Comparison of ENCODE assay signal across 1 cellular context in the genomic region with DNA sequence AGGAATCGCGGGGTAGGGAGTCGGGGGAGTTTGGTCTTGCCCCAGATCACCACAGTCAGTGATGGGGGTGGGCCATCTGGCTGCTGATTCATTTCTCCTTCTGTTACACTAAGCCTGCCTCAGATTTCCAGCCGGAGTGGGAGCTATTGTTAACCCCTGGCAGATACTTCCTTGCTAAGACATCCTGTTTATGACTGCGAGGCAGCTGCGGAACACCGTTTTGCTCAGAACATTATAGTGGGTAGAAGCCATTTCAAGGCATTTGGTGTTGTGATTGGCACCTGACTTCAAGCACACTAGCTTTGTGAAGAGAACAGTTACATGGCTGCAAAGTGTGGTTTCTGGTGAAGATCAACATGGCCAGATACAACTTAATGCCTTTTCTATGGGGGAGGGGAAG.
A peak's percentile ranks its signal among the peaks of the same experiment; 100 is the strongest.
TF ChIP-seq lines count a peak whose summit lies in the region.

No MANE protein-coding gene starts in this region.

TF ChIP-seq in K562, 482 proteins besides CTCF, POLR2A, EP300 and RAD21 (continued from another document and continues in another):
- TF ChIP-seq, protein P1, sequence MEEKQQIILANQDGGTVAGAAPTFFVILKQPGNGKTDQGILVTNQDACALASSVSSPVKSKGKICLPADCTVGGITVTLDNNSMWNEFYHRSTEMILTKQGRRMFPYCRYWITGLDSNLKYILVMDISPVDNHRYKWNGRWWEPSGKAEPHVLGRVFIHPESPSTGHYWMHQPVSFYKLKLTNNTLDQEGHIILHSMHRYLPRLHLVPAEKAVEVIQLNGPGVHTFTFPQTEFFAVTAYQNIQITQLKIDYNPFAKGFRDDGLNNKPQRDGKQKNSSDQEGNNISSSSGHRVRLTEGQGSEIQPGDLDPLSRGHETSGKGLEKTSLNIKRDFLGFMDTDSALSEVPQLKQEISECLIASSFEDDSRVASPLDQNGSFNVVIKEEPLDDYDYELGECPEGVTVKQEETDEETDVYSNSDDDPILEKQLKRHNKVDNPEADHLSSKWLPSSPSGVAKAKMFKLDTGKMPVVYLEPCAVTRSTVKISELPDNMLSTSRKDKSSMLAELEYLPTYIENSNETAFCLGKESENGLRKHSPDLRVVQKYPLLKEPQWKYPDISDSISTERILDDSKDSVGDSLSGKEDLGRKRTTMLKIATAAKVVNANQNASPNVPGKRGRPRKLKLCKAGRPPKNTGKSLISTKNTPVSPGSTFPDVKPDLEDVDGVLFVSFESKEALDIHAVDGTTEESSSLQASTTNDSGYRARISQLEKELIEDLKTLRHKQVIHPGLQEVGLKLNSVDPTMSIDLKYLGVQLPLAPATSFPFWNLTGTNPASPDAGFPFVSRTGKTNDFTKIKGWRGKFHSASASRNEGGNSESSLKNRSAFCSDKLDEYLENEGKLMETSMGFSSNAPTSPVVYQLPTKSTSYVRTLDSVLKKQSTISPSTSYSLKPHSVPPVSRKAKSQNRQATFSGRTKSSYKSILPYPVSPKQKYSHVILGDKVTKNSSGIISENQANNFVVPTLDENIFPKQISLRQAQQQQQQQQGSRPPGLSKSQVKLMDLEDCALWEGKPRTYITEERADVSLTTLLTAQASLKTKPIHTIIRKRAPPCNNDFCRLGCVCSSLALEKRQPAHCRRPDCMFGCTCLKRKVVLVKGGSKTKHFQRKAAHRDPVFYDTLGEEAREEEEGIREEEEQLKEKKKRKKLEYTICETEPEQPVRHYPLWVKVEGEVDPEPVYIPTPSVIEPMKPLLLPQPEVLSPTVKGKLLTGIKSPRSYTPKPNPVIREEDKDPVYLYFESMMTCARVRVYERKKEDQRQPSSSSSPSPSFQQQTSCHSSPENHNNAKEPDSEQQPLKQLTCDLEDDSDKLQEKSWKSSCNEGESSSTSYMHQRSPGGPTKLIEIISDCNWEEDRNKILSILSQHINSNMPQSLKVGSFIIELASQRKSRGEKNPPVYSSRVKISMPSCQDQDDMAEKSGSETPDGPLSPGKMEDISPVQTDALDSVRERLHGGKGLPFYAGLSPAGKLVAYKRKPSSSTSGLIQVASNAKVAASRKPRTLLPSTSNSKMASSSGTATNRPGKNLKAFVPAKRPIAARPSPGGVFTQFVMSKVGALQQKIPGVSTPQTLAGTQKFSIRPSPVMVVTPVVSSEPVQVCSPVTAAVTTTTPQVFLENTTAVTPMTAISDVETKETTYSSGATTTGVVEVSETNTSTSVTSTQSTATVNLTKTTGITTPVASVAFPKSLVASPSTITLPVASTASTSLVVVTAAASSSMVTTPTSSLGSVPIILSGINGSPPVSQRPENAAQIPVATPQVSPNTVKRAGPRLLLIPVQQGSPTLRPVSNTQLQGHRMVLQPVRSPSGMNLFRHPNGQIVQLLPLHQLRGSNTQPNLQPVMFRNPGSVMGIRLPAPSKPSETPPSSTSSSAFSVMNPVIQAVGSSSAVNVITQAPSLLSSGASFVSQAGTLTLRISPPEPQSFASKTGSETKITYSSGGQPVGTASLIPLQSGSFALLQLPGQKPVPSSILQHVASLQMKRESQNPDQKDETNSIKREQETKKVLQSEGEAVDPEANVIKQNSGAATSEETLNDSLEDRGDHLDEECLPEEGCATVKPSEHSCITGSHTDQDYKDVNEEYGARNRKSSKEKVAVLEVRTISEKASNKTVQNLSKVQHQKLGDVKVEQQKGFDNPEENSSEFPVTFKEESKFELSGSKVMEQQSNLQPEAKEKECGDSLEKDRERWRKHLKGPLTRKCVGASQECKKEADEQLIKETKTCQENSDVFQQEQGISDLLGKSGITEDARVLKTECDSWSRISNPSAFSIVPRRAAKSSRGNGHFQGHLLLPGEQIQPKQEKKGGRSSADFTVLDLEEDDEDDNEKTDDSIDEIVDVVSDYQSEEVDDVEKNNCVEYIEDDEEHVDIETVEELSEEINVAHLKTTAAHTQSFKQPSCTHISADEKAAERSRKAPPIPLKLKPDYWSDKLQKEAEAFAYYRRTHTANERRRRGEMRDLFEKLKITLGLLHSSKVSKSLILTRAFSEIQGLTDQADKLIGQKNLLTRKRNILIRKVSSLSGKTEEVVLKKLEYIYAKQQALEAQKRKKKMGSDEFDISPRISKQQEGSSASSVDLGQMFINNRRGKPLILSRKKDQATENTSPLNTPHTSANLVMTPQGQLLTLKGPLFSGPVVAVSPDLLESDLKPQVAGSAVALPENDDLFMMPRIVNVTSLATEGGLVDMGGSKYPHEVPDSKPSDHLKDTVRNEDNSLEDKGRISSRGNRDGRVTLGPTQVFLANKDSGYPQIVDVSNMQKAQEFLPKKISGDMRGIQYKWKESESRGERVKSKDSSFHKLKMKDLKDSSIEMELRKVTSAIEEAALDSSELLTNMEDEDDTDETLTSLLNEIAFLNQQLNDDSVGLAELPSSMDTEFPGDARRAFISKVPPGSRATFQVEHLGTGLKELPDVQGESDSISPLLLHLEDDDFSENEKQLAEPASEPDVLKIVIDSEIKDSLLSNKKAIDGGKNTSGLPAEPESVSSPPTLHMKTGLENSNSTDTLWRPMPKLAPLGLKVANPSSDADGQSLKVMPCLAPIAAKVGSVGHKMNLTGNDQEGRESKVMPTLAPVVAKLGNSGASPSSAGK (IDR thresholded peaks at IDR 0.05): peak; percentile 70
- peak; percentile 24; the same call in 1 of the 2 replicates for TF ChIP-seq CREM (IDR thresholded peaks at IDR 0.05; ENCODE audit: low read depth)
- TF ChIP-seq MAFG (tag; conservative IDR thresholded peaks at IDR 0.05): no peak
- peak in 1 of 3 experiments; percentile 8 for TF ChIP-seq YY1 (IDR thresholded peaks at IDR 0.05; ENCODE audit: borderline replicate concordance in 1 of 3, control insufficient read depth in 1 of 3, extremely low read depth in 1 of 3, insufficient read depth in 3 of 3, insufficient read length in 1 of 3, insufficient replicate concordance in 2 of 3, low read depth in 1 of 3, low read length in 2 of 3)
- TF ChIP-seq, protein P2, sequence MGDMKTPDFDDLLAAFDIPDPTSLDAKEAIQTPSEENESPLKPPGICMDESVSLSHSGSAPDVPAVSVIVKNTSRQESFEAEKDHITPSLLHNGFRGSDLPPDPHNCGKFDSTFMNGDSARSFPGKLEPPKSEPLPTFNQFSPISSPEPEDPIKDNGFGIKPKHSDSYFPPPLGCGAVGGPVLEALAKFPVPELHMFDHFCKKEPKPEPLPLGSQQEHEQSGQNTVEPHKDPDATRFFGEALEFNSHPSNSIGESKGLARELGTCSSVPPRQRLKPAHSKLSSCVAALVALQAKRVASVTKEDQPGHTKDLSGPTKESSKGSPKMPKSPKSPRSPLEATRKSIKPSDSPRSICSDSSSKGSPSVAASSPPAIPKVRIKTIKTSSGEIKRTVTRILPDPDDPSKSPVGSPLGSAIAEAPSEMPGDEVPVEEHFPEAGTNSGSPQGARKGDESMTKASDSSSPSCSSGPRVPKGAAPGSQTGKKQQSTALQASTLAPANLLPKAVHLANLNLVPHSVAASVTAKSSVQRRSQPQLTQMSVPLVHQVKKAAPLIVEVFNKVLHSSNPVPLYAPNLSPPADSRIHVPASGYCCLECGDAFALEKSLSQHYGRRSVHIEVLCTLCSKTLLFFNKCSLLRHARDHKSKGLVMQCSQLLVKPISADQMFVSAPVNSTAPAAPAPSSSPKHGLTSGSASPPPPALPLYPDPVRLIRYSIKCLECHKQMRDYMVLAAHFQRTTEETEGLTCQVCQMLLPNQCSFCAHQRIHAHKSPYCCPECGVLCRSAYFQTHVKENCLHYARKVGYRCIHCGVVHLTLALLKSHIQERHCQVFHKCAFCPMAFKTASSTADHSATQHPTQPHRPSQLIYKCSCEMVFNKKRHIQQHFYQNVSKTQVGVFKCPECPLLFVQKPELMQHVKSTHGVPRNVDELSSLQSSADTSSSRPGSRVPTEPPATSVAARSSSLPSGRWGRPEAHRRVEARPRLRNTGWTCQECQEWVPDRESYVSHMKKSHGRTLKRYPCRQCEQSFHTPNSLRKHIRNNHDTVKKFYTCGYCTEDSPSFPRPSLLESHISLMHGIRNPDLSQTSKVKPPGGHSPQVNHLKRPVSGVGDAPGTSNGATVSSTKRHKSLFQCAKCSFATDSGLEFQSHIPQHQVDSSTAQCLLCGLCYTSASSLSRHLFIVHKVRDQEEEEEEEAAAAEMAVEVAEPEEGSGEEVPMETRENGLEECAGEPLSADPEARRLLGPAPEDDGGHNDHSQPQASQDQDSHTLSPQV (IDR thresholded peaks at IDR 0.05): peak; percentile 71
- TF ChIP-seq CREB3 (tag; conservative IDR thresholded peaks at IDR 0.05; ENCODE audit: low read depth): 0 out of 2 replicates have a peak, but pooled peaks have one; percentile 57
- TF ChIP-seq RCOR1 (IDR thresholded peaks at IDR 0.05; ENCODE audit: borderline replicate concordance in 1 of 2, low read depth in 2 of 2, low read length in 2 of 2): peak in 1 of 2 experiments; percentile 59; a peak in 1 of 4 replicates
- TF ChIP-seq POLR2G (IDR thresholded peaks at IDR 0.05; ENCODE audit: low read depth, low read length): no peak
- no peak for TF ChIP-seq ZNF140 (CRISPR knock-in tag; IDR thresholded peaks at IDR 0.05)
- peak; percentile 54; the same call in 1 of the 2 replicates for TF ChIP-seq L3MBTL2 (IDR thresholded peaks at IDR 0.05)
- TF ChIP-seq DPF2 (IDR thresholded peaks at IDR 0.05): peak; percentile 52; the same call in 1 of the 2 replicates
- TF ChIP-seq DNMT1 (IDR thresholded peaks at IDR 0.05): no peak
- TF ChIP-seq, protein P3, sequence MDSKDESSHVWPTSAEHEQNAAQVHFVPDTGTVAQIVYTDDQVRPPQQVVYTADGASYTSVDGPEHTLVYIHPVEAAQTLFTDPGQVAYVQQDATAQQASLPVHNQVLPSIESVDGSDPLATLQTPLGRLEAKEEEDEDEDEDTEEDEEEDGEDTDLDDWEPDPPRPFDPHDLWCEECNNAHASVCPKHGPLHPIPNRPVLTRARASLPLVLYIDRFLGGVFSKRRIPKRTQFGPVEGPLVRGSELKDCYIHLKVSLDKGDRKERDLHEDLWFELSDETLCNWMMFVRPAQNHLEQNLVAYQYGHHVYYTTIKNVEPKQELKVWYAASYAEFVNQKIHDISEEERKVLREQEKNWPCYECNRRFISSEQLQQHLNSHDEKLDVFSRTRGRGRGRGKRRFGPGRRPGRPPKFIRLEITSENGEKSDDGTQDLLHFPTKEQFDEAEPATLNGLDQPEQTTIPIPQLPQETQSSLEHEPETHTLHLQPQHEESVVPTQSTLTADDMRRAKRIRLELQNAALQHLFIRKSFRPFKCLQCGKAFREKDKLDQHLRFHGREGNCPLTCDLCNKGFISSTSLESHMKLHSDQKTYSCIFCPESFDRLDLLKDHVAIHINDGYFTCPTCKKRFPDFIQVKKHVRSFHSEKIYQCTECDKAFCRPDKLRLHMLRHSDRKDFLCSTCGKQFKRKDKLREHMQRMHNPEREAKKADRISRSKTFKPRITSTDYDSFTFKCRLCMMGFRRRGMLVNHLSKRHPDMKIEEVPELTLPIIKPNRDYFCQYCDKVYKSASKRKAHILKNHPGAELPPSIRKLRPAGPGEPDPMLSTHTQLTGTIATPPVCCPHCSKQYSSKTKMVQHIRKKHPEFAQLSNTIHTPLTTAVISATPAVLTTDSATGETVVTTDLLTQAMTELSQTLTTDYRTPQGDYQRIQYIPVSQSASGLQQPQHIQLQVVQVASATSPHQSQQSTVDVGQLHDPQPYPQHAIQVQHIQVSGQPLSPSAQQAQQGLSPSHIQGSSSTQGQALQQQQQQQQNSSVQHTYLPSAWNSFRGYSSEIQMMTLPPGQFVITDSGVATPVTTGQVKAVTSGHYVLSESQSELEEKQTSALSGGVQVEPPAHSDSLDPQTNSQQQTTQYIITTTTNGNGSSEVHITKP (IDR thresholded peaks at IDR 0.05; ENCODE audit: partially characterized antibody): no peak
- peak; percentile 25; the same call in 1 of the 2 replicates for TF ChIP-seq TAL1 (IDR thresholded peaks at IDR 0.05)
- 0 out of 2 replicates have a peak, but pooled peaks have one; percentile 15 for TF ChIP-seq SPI1 (IDR thresholded peaks at IDR 0.05; ENCODE audit: borderline replicate concordance, low read depth, low read length)
- TF ChIP-seq FOXM1 (IDR thresholded peaks at IDR 0.05; ENCODE audit: low read depth): no peak
- no peak for TF ChIP-seq FOXM1 (CRISPR knock-in tag; IDR thresholded peaks at IDR 0.05; ENCODE audit: low read depth)
- TF ChIP-seq GATA2 (CRISPR knock-in tag; IDR thresholded peaks at IDR 0.05): no peak
- TF ChIP-seq CUX1 (CRISPR knock-in tag; IDR thresholded peaks at IDR 0.05): no peak
- no peak for TF ChIP-seq ATF1 (CRISPR knock-in tag; IDR thresholded peaks at IDR 0.05)
- no peak for TF ChIP-seq ATF1 (tag; IDR thresholded peaks at IDR 0.05)
- TF ChIP-seq NFATC3 (IDR thresholded peaks at IDR 0.05): no peak
